2 cellular contexts compared by ENCODE assay signal in genomic region chr19:14477417-14478112, GRCh38.
TF ChIP-seq lines count a peak whose summit lies in the region.

No MANE protein-coding gene starts in this region.

TF ChIP-seq in A549, 52 proteins besides CTCF, POLR2A, EP300 and RAD21:
- TF ChIP-seq RFX5 (IDR thresholded peaks at IDR 0.05) (no peak), ESRRA (IDR thresholded peaks at IDR 0.05; ENCODE audit: borderline replicate concordance, low read length) (no peak)
- TF ChIP-seq, protein P1, sequence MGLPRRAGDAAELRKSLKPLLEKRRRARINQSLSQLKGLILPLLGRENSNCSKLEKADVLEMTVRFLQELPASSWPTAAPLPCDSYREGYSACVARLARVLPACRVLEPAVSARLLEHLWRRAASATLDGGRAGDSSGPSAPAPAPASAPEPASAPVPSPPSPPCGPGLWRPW (IDR thresholded peaks at IDR 0.05): no peak

TF ChIP-seq in GM12891, 5 proteins besides CTCF, POLR2A, EP300 and RAD21:
- TF ChIP-seq TAF1 (IDR thresholded peaks at IDR 0.05; ENCODE audit: low read depth, low read length) (no peak), PAX5 (IDR thresholded peaks at IDR 0.05; ENCODE audit: insufficient read depth, low read length, severe bottlenecking) (no peak), POU2F2 (IDR thresholded peaks at IDR 0.05; ENCODE audit: low read depth, low read length) (no peak), POLR2AphosphoS5 (IDR thresholded peaks at IDR 0.05; ENCODE audit: low read depth, low read length) (no peak), SPI1 (IDR thresholded peaks at IDR 0.05; ENCODE audit: low read depth, low read length) (no peak)
